Comparison of ENCODE assay signal across 1 cellular context in the genomic region with DNA sequence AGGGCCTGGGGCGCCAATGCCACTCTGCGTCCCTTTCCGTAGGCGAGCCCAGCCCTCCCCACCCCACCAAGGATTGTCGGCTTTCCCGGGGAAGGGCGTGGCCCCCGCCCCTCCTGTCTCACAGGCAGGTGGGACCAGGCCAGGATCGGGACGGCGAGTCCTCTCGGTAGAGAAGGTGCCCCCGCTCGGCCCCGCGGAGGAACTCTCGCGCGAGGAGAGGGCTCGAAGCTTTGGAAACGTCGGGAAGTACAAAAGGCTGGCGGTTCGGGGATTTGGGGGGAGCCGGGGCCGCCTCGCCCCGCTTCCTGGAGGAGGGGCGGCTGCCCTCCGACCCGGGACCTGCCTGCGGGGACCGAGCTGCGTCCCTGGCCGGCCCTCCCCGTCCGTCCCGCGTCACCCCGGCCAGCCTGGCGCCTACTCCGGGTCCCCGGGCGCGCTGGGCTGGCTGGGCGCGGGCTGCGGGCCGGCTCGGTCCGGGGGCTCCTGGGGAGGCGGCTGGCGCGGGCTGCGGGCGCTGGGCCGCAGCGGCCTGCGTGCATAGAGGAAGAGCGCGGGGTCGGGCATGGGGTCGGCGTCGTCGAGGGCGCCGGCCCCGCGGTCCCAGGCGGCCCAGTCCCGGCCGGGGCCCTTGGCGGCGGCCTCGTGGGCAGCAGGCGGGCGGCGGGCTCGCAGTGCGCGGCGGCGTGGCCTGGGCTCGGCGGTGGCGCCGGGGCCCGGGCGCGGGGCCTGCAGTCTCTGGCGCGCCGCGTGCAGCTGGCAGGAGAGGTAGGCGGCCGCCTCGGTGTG.
TF ChIP-seq lines count a peak whose summit lies in the region.

No MANE protein-coding gene starts in this region.

TF ChIP-seq in WTC11, 78 proteins besides CTCF, POLR2A, EP300 and RAD21 (continued from another document):
- TF ChIP-seq ARID4B (CRISPR knock-in tag; IDR thresholded peaks at IDR 0.05; ENCODE audit: borderline replicate concordance) (no peak), TEAD1 (CRISPR knock-in tag; IDR thresholded peaks at IDR 0.05) (no peak)
